ENCODE assay signal across 1 cellular context in the genomic region with DNA sequence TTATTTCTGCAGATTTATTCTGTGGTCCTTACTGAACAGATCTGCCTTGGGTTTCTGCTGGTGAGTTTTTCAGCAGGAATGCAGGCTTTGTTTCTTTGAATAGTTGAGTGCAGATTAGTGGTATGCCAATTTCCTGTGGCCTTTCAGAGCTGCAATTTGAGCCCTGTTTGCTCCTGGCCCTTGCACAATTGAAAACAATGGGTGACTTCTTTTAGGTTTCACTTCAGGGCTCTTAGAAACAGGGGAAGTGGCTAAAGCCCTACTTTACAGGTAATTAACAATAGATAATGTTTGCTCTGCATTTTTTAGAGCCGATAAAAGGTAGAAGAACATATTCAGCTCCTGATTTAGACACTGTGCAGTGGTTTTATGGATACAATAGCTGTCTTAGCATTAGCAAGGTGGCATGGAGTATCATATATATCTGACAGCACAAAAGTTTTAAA.
TF ChIP-seq lines count a peak whose summit lies in the region.

No MANE protein-coding gene starts in this region.

TF ChIP-seq in HepG2, 621 proteins besides CTCF, POLR2A, EP300 and RAD21 (continued from another document and continues in another):
- TF ChIP-seq, protein P1, sequence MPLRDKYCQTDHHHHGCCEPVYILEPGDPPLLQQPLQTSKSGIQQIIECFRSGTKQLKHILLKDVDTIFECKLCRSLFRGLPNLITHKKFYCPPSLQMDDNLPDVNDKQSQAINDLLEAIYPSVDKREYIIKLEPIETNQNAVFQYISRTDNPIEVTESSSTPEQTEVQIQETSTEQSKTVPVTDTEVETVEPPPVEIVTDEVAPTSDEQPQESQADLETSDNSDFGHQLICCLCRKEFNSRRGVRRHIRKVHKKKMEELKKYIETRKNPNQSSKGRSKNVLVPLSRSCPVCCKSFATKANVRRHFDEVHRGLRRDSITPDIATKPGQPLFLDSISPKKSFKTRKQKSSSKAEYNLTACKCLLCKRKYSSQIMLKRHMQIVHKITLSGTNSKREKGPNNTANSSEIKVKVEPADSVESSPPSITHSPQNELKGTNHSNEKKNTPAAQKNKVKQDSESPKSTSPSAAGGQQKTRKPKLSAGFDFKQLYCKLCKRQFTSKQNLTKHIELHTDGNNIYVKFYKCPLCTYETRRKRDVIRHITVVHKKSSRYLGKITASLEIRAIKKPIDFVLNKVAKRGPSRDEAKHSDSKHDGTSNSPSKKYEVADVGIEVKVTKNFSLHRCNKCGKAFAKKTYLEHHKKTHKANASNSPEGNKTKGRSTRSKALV (CRISPR knock-in tag; IDR thresholded peaks at IDR 0.05) = 0 out of 2 replicates have a peak, but pooled peaks have one; percentile 35
- no peak for TF ChIP-seq BHLHE40 (IDR thresholded peaks at IDR 0.05; ENCODE audit: low read length)
- TF ChIP-seq, protein P2, sequence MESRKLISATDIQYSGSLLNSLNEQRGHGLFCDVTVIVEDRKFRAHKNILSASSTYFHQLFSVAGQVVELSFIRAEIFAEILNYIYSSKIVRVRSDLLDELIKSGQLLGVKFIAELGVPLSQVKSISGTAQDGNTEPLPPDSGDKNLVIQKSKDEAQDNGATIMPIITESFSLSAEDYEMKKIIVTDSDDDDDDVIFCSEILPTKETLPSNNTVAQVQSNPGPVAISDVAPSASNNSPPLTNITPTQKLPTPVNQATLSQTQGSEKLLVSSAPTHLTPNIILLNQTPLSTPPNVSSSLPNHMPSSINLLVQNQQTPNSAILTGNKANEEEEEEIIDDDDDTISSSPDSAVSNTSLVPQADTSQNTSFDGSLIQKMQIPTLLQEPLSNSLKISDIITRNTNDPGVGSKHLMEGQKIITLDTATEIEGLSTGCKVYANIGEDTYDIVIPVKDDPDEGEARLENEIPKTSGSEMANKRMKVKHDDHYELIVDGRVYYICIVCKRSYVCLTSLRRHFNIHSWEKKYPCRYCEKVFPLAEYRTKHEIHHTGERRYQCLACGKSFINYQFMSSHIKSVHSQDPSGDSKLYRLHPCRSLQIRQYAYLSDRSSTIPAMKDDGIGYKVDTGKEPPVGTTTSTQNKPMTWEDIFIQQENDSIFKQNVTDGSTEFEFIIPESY (CRISPR knock-in tag; IDR thresholded peaks at IDR 0.05) = 0 out of 2 replicates have a peak, but pooled peaks have one; percentile 29
- TF ChIP-seq, protein P3, sequence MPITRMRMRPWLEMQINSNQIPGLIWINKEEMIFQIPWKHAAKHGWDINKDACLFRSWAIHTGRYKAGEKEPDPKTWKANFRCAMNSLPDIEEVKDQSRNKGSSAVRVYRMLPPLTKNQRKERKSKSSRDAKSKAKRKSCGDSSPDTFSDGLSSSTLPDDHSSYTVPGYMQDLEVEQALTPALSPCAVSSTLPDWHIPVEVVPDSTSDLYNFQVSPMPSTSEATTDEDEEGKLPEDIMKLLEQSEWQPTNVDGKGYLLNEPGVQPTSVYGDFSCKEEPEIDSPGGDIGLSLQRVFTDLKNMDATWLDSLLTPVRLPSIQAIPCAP (CRISPR knock-in tag; IDR thresholded peaks at IDR 0.05; ENCODE audit: low read depth) = no peak
- peak; percentile 99 for TF ChIP-seq TBX2 (CRISPR knock-in tag; IDR thresholded peaks at IDR 0.05; ENCODE audit: borderline replicate concordance)
- no peak for TF ChIP-seq FOXA1 (IDR thresholded peaks at IDR 0.05)
- TF ChIP-seq FOXA1 (CRISPR knock-in tag; IDR thresholded peaks at IDR 0.05) = peak; percentile 71
- no peak for TF ChIP-seq ZFP37 (CRISPR knock-in tag; IDR thresholded peaks at IDR 0.05; ENCODE audit: borderline replicate concordance)
- TF ChIP-seq, protein P4, sequence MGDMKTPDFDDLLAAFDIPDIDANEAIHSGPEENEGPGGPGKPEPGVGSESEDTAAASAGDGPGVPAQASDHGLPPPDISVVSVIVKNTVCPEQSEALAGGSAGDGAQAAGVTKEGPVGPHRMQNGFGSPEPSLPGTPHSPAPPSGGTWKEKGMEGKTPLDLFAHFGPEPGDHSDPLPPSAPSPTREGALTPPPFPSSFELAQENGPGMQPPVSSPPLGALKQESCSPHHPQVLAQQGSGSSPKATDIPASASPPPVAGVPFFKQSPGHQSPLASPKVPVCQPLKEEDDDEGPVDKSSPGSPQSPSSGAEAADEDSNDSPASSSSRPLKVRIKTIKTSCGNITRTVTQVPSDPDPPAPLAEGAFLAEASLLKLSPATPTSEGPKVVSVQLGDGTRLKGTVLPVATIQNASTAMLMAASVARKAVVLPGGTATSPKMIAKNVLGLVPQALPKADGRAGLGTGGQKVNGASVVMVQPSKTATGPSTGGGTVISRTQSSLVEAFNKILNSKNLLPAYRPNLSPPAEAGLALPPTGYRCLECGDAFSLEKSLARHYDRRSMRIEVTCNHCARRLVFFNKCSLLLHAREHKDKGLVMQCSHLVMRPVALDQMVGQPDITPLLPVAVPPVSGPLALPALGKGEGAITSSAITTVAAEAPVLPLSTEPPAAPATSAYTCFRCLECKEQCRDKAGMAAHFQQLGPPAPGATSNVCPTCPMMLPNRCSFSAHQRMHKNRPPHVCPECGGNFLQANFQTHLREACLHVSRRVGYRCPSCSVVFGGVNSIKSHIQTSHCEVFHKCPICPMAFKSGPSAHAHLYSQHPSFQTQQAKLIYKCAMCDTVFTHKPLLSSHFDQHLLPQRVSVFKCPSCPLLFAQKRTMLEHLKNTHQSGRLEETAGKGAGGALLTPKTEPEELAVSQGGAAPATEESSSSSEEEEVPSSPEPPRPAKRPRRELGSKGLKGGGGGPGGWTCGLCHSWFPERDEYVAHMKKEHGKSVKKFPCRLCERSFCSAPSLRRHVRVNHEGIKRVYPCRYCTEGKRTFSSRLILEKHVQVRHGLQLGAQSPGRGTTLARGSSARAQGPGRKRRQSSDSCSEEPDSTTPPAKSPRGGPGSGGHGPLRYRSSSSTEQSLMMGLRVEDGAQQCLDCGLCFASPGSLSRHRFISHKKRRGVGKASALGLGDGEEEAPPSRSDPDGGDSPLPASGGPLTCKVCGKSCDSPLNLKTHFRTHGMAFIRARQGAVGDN (CRISPR knock-in tag; IDR thresholded peaks at IDR 0.05) = no peak
- TF ChIP-seq TCF7 (IDR thresholded peaks at IDR 0.05; ENCODE audit: low read depth) = peak; percentile 84
- peak; percentile 83; the same call in 1 of the 2 replicates for TF ChIP-seq ZNF292 (CRISPR knock-in tag; IDR thresholded peaks at IDR 0.05; ENCODE audit: borderline replicate concordance, low read depth)
- no peak for TF ChIP-seq YY1 (IDR thresholded peaks at IDR 0.05; ENCODE audit: insufficient read depth, insufficient replicate concordance, low read depth, low read length)
- no peak for TF ChIP-seq IRX3 (CRISPR knock-in tag; IDR thresholded peaks at IDR 0.05; ENCODE audit: borderline replicate concordance, low read depth)
- TF ChIP-seq HNRNPUL1 (IDR thresholded peaks at IDR 0.05; ENCODE audit: low read depth, low read length) = no peak
- peak; percentile 70 for TF ChIP-seq HHEX (CRISPR knock-in tag; IDR thresholded peaks at IDR 0.05)
- TF ChIP-seq CCDC6 (CRISPR knock-in tag; IDR thresholded peaks at IDR 0.05) = peak; percentile 44; the same call in 1 of the 2 replicates
- TF ChIP-seq, protein P5, sequence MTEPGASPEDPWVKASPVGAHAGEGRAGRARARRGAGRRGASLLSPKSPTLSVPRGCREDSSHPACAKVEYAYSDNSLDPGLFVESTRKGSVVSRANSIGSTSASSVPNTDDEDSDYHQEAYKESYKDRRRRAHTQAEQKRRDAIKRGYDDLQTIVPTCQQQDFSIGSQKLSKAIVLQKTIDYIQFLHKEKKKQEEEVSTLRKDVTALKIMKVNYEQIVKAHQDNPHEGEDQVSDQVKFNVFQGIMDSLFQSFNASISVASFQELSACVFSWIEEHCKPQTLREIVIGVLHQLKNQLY (CRISPR knock-in tag; IDR thresholded peaks at IDR 0.05) = 0 out of 2 replicates have a peak, but pooled peaks have one; percentile 54
- TF ChIP-seq ZNF781 (CRISPR knock-in tag; IDR thresholded peaks at IDR 0.05; ENCODE audit: borderline replicate concordance, not compliant biosample characterization) = no peak
- TF ChIP-seq, protein P6, sequence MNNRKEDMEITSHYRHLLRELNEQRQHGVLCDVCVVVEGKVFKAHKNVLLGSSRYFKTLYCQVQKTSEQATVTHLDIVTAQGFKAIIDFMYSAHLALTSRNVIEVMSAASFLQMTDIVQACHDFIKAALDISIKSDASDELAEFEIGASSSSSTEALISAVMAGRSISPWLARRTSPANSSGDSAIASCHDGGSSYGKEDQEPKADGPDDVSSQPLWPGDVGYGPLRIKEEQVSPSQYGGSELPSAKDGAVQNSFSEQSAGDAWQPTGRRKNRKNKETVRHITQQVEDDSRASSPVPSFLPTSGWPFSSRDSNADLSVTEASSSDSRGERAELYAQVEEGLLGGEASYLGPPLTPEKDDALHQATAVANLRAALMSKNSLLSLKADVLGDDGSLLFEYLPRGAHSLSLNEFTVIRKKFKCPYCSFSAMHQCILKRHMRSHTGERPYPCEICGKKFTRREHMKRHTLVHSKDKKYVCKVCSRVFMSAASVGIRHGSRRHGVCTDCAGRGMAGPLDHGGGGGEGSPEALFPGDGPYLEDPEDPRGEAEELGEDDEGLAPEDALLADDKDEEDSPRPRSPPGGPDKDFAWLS (CRISPR knock-in tag; IDR thresholded peaks at IDR 0.05; ENCODE audit: borderline replicate concordance) = no peak
- TF ChIP-seq, protein P7, sequence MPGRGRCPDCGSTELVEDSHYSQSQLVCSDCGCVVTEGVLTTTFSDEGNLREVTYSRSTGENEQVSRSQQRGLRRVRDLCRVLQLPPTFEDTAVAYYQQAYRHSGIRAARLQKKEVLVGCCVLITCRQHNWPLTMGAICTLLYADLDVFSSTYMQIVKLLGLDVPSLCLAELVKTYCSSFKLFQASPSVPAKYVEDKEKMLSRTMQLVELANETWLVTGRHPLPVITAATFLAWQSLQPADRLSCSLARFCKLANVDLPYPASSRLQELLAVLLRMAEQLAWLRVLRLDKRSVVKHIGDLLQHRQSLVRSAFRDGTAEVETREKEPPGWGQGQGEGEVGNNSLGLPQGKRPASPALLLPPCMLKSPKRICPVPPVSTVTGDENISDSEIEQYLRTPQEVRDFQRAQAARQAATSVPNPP (CRISPR knock-in tag; IDR thresholded peaks at IDR 0.05) = no peak
- TF ChIP-seq, protein P8, sequence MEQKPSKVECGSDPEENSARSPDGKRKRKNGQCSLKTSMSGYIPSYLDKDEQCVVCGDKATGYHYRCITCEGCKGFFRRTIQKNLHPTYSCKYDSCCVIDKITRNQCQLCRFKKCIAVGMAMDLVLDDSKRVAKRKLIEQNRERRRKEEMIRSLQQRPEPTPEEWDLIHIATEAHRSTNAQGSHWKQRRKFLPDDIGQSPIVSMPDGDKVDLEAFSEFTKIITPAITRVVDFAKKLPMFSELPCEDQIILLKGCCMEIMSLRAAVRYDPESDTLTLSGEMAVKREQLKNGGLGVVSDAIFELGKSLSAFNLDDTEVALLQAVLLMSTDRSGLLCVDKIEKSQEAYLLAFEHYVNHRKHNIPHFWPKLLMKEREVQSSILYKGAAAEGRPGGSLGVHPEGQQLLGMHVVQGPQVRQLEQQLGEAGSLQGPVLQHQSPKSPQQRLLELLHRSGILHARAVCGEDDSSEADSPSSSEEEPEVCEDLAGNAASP (CRISPR knock-in tag; IDR thresholded peaks at IDR 0.05; ENCODE audit: borderline replicate concordance) = peak; percentile 71; the same call in 1 of the 2 replicates
- no peak for TF ChIP-seq KAT7 (CRISPR knock-in tag; IDR thresholded peaks at IDR 0.05; ENCODE audit: borderline replicate concordance)
- no peak for TF ChIP-seq REXO4 (CRISPR knock-in tag; IDR thresholded peaks at IDR 0.05; ENCODE audit: borderline replicate concordance)
- peak; percentile 71 for TF ChIP-seq HDAC1 (CRISPR knock-in tag; IDR thresholded peaks at IDR 0.05)
- TF ChIP-seq ZBTB42 (CRISPR knock-in tag; IDR thresholded peaks at IDR 0.05) = no peak
- no peak for TF ChIP-seq EEA1 (CRISPR knock-in tag; IDR thresholded peaks at IDR 0.05; ENCODE audit: borderline replicate concordance)
- no peak for TF ChIP-seq ZSCAN22 (CRISPR knock-in tag; IDR thresholded peaks at IDR 0.05)
- TF ChIP-seq FOSL2 (CRISPR knock-in tag; IDR thresholded peaks at IDR 0.05) = peak; percentile 89
- no peak for TF ChIP-seq ZZZ3 (CRISPR knock-in tag; IDR thresholded peaks at IDR 0.05; ENCODE audit: borderline replicate concordance)
- TF ChIP-seq ZKSCAN5 (CRISPR knock-in tag; IDR thresholded peaks at IDR 0.05) = no peak
- no peak for TF ChIP-seq ZSCAN9 (CRISPR knock-in tag; IDR thresholded peaks at IDR 0.05; ENCODE audit: borderline replicate concordance)
- TF ChIP-seq CBX5 (CRISPR knock-in tag; IDR thresholded peaks at IDR 0.05; ENCODE audit: borderline replicate concordance) = peak; percentile 29; the same call in 1 of the 2 replicates
- TF ChIP-seq, protein P9, sequence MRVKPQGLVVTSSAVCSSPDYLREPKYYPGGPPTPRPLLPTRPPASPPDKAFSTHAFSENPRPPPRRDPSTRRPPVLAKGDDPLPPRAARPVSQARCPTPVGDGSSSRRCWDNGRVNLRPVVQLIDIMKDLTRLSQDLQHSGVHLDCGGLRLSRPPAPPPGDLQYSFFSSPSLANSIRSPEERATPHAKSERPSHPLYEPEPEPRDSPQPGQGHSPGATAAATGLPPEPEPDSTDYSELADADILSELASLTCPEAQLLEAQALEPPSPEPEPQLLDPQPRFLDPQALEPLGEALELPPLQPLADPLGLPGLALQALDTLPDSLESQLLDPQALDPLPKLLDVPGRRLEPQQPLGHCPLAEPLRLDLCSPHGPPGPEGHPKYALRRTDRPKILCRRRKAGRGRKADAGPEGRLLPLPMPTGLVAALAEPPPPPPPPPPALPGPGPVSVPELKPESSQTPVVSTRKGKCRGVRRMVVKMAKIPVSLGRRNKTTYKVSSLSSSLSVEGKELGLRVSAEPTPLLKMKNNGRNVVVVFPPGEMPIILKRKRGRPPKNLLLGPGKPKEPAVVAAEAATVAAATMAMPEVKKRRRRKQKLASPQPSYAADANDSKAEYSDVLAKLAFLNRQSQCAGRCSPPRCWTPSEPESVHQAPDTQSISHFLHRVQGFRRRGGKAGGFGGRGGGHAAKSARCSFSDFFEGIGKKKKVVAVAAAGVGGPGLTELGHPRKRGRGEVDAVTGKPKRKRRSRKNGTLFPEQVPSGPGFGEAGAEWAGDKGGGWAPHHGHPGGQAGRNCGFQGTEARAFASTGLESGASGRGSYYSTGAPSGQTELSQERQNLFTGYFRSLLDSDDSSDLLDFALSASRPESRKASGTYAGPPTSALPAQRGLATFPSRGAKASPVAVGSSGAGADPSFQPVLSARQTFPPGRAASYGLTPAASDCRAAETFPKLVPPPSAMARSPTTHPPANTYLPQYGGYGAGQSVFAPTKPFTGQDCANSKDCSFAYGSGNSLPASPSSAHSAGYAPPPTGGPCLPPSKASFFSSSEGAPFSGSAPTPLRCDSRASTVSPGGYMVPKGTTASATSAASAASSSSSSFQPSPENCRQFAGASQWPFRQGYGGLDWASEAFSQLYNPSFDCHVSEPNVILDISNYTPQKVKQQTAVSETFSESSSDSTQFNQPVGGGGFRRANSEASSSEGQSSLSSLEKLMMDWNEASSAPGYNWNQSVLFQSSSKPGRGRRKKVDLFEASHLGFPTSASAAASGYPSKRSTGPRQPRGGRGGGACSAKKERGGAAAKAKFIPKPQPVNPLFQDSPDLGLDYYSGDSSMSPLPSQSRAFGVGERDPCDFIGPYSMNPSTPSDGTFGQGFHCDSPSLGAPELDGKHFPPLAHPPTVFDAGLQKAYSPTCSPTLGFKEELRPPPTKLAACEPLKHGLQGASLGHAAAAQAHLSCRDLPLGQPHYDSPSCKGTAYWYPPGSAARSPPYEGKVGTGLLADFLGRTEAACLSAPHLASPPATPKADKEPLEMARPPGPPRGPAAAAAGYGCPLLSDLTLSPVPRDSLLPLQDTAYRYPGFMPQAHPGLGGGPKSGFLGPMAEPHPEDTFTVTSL (CRISPR knock-in tag; IDR thresholded peaks at IDR 0.05; ENCODE audit: borderline replicate concordance) = peak; percentile 85; the same call in 1 of the 2 replicates
- peak; percentile 79 for TF ChIP-seq ZNF205 (CRISPR knock-in tag; IDR thresholded peaks at IDR 0.05)
- no peak for TF ChIP-seq ETV6 (CRISPR knock-in tag; conservative IDR thresholded peaks at IDR 0.05)
- TF ChIP-seq SIN3A (IDR thresholded peaks at IDR 0.05; ENCODE audit: borderline replicate concordance, low read depth, low read length) = no peak
- TF ChIP-seq HMG20A (CRISPR knock-in tag; IDR thresholded peaks at IDR 0.05; ENCODE audit: borderline replicate concordance) = peak; percentile 92
